11 cellular contexts compared by ENCODE assay signal in genomic region chr2:231425811-231426703, GRCh38. TPM values are rescaled to one million over a fixed set of nuclear protein-coding genes. Genes with fewer than 3 reads are reported as not detected.
DNase-seq lines count a peak whose midpoint lies in the region; ATAC-seq, FAIRE-seq and TF ChIP-seq lines count a peak whose summit lies in the region.
"Had no signal": no experiment of that assay in that cellular context is flagged by ENCODE, and none has a peak within 500 bp of the region (broad histone marks: within the 10 kb centered on the region; RNA-seq: fewer than 3 reads in every experiment).

No MANE protein-coding gene starts in this region.

- DNase-seq in T-helper 17 cell, result peak in 2 of 3 donors; percentile 32 to 55
- DNase-seq in central memory CD8-positive, alpha-beta T cell (ENCODE audit: low spot score in 2 of 2), result peak in 1 of 2 donors; percentile 47
- DNase-seq in stimulated activated CD4-positive, alpha-beta T cell treated with anti-CD3 and anti-CD28 coated beads, Interleukin-2, amount 100 ng/mL, for 4 hours (ENCODE audit: low read depth), result peak; percentile 26
- no peak for DNase-seq in DMS53 (lab: John Stamatoyannopoulos, UW)
- DNase-seq in medulla oblongata (ENCODE audit: extremely low spot score), result no peak
- DNase-seq in H54 (ENCODE audit: insufficient read length, low spot score), result no peak
- DNase-seq: activated B cell treated with CpG ODN at 0.5 μM for 24 hours, cerebellar nuclear complex had no signal

- H3K9me3 ChIP-seq in T-helper 17 cell (ENCODE audit: control insufficient read depth, low read length, poor library complexity, severe bottlenecking), result no peaks in the 10 kb centered on the region

- ATAC-seq in HG02610 (IDR thresholded peaks at IDR 0.05; ENCODE audit: unreplicated experiment) (peak; percentile 69), T-helper 17 cell (peak; percentile 95), HG03175 (IDR thresholded peaks at IDR 0.05; ENCODE audit: unreplicated experiment) (no peak)
- peak; percentile 19 for ATAC-seq in central memory CD8-positive, alpha-beta T cell (replicated peaks; ENCODE audit: extremely low read depth, poor library complexity, severe bottlenecking)

- H3K36me3 Mint-ChIP-seq in T-helper 17 cell (ENCODE audit: low read depth), result peaks cover 1% of the 10 kb centered on the region
- H3K36me3 Mint-ChIP-seq in central memory CD8-positive, alpha-beta T cell (ENCODE audit: insufficient read depth), result peaks cover 1% of the 10 kb centered on the region

- H3K27me3 Mint-ChIP-seq in T-helper 17 cell, result peaks cover 8% of the 10 kb centered on the region
- no peaks in the 10 kb centered on the region for H3K27me3 Mint-ChIP-seq in central memory CD8-positive, alpha-beta T cell

- no peak for TF ChIP-seq POLR2A in H54 (IDR thresholded peaks at IDR 0.05; ENCODE audit: low read depth, low read length)

- peak overlapping the region; percentile 89 for H3K27ac Mint-ChIP-seq in T-helper 17 cell
- no peak overlapping the region for H3K27ac Mint-ChIP-seq in central memory CD8-positive, alpha-beta T cell (ENCODE audit: low read depth)
- H3K27ac Mint-ChIP-seq: activated B cell treated with CpG ODN at 0.5 μM for 24 hours had no signal

- no peak for FAIRE-seq in H54 (lab: Jason Lieb, UNC)

- H3K9me3 Mint-ChIP-seq in central memory CD8-positive, alpha-beta T cell, result peaks cover 8% of the 10 kb centered on the region

- H3K4me1 Mint-ChIP-seq in T-helper 17 cell, result peaks cover 8% of the 10 kb centered on the region
- H3K4me1 Mint-ChIP-seq in central memory CD8-positive, alpha-beta T cell, result no peaks in the 10 kb centered on the region
- H3K4me1 Mint-ChIP-seq: activated B cell treated with CpG ODN at 0.5 μM for 24 hours had no signal

- peak overlapping the region; percentile 69 for H3K4me3 Mint-ChIP-seq in T-helper 17 cell
- no peak overlapping the region for H3K4me3 Mint-ChIP-seq in central memory CD8-positive, alpha-beta T cell
- H3K4me3 Mint-ChIP-seq: activated B cell treated with CpG ODN at 0.5 μM for 24 hours had no signal

RNA-seq across cellular contexts. Expression of gene B3GNT7, which starts 30.5 kb away (rescaled TPM):
- total RNA-seq in T-helper 17 cell, result under 1 TPM; 0.22 to 0.37 TPM
- total RNA-seq: myocyte had no signal

RNA-seq across cellular contexts. Expression of gene NCL, which starts 38.2 kb away (rescaled TPM):
- 100 to 1,000 TPM; 385 to 428 TPM for total RNA-seq in T-helper 17 cell

Comparison
In these comparisons a context has a peak if more than half of its experiments do, and no peak if none do; other contexts are left out.
1. DNase-seq: peak in T-helper 17 cell (2 of 3) and stimulated activated CD4-positive, alpha-beta T cell treated with anti-CD3 and anti-CD28 coated beads, Interleukin-2, amount 100 ng/mL, for 4 hours (single experiment); none in DMS53 (single experiment), medulla oblongata (single experiment) and H54 (single experiment).